Comparison of ENCODE assay signal across 1 cellular context in the genomic region with DNA sequence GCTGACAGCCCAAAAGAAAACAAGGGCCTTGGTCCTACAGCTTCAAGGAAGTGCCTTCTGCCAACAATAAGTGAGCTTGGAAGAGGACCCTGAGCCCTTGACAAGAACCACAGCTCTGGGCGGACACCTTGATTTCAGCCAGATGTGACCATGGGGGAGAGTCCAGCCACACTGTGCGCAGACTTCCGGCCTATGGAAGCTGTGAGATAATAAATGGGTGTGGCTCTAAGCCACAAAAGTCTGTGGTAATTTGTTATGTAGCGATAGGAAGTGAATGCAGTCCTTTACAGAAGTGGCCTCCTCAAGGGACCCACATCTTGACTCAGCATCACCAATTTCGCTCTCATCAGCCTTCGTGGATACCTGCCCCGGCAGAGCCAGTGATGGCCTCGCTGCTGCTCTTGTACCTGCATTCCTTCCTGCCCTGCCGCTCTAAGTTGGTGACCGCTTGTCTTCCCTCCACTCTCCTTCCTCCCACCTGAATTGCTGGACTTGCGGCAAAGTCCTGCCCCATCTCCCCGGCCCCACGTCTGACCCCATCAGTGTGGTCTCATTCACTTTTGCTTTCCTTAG.
TF ChIP-seq lines count a peak whose summit lies in the region.

No MANE protein-coding gene starts in this region.

TF ChIP-seq in K562, 482 proteins besides CTCF, POLR2A, EP300 and RAD21 (continued from another document and continues in another):
- TF ChIP-seq, protein P1, sequence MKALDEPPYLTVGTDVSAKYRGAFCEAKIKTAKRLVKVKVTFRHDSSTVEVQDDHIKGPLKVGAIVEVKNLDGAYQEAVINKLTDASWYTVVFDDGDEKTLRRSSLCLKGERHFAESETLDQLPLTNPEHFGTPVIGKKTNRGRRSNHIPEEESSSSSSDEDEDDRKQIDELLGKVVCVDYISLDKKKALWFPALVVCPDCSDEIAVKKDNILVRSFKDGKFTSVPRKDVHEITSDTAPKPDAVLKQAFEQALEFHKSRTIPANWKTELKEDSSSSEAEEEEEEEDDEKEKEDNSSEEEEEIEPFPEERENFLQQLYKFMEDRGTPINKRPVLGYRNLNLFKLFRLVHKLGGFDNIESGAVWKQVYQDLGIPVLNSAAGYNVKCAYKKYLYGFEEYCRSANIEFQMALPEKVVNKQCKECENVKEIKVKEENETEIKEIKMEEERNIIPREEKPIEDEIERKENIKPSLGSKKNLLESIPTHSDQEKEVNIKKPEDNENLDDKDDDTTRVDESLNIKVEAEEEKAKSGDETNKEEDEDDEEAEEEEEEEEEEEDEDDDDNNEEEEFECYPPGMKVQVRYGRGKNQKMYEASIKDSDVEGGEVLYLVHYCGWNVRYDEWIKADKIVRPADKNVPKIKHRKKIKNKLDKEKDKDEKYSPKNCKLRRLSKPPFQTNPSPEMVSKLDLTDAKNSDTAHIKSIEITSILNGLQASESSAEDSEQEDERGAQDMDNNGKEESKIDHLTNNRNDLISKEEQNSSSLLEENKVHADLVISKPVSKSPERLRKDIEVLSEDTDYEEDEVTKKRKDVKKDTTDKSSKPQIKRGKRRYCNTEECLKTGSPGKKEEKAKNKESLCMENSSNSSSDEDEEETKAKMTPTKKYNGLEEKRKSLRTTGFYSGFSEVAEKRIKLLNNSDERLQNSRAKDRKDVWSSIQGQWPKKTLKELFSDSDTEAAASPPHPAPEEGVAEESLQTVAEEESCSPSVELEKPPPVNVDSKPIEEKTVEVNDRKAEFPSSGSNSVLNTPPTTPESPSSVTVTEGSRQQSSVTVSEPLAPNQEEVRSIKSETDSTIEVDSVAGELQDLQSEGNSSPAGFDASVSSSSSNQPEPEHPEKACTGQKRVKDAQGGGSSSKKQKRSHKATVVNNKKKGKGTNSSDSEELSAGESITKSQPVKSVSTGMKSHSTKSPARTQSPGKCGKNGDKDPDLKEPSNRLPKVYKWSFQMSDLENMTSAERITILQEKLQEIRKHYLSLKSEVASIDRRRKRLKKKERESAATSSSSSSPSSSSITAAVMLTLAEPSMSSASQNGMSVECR (CRISPR knock-in tag; IDR thresholded peaks at IDR 0.05): no peak
- peak; percentile 82 for TF ChIP-seq SMAD1 (IDR thresholded peaks at IDR 0.05; ENCODE audit: low read depth, low read length, partially characterized antibody)
- TF ChIP-seq ZBTB7A (IDR thresholded peaks at IDR 0.05; ENCODE audit: borderline replicate concordance, control insufficient read depth, low read depth, low read length): peak; percentile 44; the same call in 1 of the 2 replicates
- TF ChIP-seq LCOR (CRISPR knock-in tag; IDR thresholded peaks at IDR 0.05): peak; percentile 82; the same call in 1 of the 2 replicates
- TF ChIP-seq, protein P2, sequence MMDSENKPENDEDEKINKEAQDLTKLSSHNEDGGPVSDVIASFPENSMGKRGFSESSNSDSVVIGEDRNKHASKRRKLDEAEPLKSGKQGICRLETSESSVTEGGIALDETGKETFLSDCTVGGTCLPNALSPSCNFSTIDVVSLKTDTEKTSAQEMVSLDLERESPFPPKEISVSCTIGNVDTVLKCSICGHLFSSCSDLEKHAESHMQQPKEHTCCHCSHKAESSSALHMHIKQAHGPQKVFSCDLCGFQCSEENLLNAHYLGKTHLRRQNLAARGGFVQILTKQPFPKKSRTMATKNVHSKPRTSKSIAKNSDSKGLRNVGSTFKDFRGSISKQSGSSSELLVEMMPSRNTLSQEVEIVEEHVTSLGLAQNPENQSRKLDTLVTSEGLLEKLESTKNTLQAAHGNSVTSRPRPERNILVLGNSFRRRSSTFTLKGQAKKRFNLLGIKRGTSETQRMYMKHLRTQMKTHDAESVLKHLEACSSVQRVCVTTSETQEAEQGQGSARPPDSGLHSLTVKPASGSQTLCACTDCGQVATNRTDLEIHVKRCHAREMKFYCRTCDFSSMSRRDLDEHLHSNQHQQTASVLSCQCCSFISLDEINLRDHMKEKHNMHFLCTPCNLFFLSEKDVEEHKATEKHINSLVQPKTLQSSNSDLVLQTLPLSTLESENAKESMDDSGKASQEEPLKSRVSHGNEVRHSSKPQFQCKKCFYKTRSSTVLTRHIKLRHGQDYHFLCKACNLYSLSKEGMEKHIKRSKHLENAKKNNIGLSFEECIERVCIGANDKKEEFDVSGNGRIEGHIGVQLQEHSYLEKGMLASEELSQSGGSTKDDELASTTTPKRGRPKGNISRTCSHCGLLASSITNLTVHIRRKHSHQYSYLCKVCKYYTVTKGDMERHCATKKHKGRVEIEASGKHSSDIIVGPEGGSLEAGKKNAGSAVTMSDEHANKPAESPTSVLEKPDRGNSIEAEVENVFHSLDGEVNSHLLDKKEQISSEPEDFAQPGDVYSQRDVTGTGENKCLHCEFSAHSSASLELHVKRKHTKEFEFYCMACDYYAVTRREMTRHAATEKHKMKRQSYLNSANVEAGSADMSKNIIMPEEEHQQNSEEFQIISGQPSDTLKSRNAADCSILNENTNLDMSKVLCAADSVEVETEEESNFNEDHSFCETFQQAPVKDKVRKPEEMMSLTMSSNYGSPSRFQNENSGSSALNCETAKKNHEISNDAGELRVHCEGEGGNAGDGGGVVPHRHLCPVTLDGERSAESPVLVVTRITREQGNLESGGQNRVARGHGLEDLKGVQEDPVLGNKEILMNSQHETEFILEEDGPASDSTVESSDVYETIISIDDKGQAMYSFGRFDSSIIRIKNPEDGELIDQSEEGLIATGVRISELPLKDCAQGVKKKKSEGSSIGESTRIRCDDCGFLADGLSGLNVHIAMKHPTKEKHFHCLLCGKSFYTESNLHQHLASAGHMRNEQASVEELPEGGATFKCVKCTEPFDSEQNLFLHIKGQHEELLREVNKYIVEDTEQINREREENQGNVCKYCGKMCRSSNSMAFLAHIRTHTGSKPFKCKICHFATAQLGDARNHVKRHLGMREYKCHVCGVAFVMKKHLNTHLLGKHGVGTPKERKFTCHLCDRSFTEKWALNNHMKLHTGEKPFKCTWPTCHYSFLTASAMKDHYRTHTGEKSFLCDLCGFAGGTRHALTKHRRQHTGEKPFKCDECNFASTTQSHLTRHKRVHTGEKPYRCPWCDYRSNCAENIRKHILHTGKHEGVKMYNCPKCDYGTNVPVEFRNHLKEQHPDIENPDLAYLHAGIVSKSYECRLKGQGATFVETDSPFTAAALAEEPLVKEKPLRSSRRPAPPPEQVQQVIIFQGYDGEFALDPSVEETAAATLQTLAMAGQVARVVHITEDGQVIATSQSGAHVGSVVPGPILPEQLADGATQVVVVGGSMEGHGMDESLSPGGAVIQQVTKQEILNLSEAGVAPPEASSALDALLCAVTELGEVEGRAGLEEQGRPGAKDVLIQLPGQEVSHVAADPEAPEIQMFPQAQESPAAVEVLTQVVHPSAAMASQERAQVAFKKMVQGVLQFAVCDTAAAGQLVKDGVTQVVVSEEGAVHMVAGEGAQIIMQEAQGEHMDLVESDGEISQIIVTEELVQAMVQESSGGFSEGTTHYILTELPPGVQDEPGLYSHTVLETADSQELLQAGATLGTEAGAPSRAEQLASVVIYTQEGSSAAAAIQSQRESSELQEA (IDR thresholded peaks at IDR 0.05; ENCODE audit: low read depth): no peak
- TF ChIP-seq RBBP5 (IDR thresholded peaks at IDR 0.05; ENCODE audit: borderline replicate concordance, insufficient read depth, low read length, poor library complexity, severe bottlenecking): peak; percentile 55
- TF ChIP-seq STAG1 (CRISPR knock-in tag; IDR thresholded peaks at IDR 0.05; ENCODE audit: borderline replicate concordance): no peak
- TF ChIP-seq RBM15 (IDR thresholded peaks at IDR 0.05; ENCODE audit: insufficient read depth, low read length): no peak
- TF ChIP-seq, protein P3, sequence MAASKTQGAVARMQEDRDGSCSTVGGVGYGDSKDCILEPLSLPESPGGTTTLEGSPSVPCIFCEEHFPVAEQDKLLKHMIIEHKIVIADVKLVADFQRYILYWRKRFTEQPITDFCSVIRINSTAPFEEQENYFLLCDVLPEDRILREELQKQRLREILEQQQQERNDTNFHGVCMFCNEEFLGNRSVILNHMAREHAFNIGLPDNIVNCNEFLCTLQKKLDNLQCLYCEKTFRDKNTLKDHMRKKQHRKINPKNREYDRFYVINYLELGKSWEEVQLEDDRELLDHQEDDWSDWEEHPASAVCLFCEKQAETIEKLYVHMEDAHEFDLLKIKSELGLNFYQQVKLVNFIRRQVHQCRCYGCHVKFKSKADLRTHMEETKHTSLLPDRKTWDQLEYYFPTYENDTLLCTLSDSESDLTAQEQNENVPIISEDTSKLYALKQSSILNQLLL (CRISPR knock-in tag; IDR thresholded peaks at IDR 0.05; ENCODE audit: borderline replicate concordance): no peak
- TF ChIP-seq ELF4 (CRISPR knock-in tag; IDR thresholded peaks at IDR 0.05): no peak
- TF ChIP-seq, protein P4, sequence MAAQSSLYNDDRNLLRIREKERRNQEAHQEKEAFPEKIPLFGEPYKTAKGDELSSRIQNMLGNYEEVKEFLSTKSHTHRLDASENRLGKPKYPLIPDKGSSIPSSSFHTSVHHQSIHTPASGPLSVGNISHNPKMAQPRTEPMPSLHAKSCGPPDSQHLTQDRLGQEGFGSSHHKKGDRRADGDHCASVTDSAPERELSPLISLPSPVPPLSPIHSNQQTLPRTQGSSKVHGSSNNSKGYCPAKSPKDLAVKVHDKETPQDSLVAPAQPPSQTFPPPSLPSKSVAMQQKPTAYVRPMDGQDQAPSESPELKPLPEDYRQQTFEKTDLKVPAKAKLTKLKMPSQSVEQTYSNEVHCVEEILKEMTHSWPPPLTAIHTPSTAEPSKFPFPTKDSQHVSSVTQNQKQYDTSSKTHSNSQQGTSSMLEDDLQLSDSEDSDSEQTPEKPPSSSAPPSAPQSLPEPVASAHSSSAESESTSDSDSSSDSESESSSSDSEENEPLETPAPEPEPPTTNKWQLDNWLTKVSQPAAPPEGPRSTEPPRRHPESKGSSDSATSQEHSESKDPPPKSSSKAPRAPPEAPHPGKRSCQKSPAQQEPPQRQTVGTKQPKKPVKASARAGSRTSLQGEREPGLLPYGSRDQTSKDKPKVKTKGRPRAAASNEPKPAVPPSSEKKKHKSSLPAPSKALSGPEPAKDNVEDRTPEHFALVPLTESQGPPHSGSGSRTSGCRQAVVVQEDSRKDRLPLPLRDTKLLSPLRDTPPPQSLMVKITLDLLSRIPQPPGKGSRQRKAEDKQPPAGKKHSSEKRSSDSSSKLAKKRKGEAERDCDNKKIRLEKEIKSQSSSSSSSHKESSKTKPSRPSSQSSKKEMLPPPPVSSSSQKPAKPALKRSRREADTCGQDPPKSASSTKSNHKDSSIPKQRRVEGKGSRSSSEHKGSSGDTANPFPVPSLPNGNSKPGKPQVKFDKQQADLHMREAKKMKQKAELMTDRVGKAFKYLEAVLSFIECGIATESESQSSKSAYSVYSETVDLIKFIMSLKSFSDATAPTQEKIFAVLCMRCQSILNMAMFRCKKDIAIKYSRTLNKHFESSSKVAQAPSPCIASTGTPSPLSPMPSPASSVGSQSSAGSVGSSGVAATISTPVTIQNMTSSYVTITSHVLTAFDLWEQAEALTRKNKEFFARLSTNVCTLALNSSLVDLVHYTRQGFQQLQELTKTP (IDR thresholded peaks at IDR 0.05; ENCODE audit: low read depth in 1 of 2, partially characterized antibody in 2 of 2): peak in 1 of 2 experiments; percentile 56
- TF ChIP-seq RBFOX2 (IDR thresholded peaks at IDR 0.05; ENCODE audit: low read depth, low read length): peak; percentile 68
- TF ChIP-seq, protein P5, sequence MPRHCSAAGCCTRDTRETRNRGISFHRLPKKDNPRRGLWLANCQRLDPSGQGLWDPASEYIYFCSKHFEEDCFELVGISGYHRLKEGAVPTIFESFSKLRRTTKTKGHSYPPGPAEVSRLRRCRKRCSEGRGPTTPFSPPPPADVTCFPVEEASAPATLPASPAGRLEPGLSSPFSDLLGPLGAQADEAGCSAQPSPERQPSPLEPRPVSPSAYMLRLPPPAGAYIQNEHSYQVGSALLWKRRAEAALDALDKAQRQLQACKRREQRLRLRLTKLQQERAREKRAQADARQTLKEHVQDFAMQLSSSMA (CRISPR knock-in tag; IDR thresholded peaks at IDR 0.05): no peak
- TF ChIP-seq ZBTB8A (IDR thresholded peaks at IDR 0.05; ENCODE audit: partially characterized antibody): no peak
- TF ChIP-seq, protein P6, sequence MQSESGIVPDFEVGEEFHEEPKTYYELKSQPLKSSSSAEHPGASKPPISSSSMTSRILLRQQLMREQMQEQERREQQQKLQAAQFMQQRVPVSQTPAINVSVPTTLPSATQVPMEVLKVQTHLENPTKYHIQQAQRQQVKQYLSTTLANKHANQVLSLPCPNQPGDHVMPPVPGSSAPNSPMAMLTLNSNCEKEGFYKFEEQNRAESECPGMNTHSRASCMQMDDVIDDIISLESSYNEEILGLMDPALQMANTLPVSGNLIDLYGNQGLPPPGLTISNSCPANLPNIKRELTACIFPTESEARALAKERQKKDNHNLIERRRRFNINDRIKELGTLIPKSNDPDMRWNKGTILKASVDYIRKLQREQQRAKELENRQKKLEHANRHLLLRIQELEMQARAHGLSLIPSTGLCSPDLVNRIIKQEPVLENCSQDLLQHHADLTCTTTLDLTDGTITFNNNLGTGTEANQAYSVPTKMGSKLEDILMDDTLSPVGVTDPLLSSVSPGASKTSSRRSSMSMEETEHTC (IDR thresholded peaks at IDR 0.05): no peak
- peak; percentile 85; the same call in 1 of the 2 replicates for TF ChIP-seq ZKSCAN8 (CRISPR knock-in tag; IDR thresholded peaks at IDR 0.05)
- peak in 1 of 2 experiments; percentile 28; a peak in 1 of 4 replicates for TF ChIP-seq HDAC1 (IDR thresholded peaks at IDR 0.05)
- no peak for TF ChIP-seq ZNF324 (CRISPR knock-in tag; IDR thresholded peaks at IDR 0.05)
- no peak for TF ChIP-seq COPS2 (conservative IDR thresholded peaks at IDR 0.05)
- TF ChIP-seq, protein P7, sequence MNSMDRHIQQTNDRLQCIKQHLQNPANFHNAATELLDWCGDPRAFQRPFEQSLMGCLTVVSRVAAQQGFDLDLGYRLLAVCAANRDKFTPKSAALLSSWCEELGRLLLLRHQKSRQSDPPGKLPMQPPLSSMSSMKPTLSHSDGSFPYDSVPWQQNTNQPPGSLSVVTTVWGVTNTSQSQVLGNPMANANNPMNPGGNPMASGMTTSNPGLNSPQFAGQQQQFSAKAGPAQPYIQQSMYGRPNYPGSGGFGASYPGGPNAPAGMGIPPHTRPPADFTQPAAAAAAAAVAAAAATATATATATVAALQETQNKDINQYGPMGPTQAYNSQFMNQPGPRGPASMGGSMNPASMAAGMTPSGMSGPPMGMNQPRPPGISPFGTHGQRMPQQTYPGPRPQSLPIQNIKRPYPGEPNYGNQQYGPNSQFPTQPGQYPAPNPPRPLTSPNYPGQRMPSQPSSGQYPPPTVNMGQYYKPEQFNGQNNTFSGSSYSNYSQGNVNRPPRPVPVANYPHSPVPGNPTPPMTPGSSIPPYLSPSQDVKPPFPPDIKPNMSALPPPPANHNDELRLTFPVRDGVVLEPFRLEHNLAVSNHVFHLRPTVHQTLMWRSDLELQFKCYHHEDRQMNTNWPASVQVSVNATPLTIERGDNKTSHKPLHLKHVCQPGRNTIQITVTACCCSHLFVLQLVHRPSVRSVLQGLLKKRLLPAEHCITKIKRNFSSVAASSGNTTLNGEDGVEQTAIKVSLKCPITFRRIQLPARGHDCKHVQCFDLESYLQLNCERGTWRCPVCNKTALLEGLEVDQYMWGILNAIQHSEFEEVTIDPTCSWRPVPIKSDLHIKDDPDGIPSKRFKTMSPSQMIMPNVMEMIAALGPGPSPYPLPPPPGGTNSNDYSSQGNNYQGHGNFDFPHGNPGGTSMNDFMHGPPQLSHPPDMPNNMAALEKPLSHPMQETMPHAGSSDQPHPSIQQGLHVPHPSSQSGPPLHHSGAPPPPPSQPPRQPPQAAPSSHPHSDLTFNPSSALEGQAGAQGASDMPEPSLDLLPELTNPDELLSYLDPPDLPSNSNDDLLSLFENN (IDR thresholded peaks at IDR 0.05; ENCODE audit: low read depth in 2 of 2, low read length in 2 of 2): peak in 1 of 2 experiments; percentile 88; a peak in 1 of 4 replicates
